Comparison of ENCODE assay signal across 20 cellular contexts in the genomic region with DNA sequence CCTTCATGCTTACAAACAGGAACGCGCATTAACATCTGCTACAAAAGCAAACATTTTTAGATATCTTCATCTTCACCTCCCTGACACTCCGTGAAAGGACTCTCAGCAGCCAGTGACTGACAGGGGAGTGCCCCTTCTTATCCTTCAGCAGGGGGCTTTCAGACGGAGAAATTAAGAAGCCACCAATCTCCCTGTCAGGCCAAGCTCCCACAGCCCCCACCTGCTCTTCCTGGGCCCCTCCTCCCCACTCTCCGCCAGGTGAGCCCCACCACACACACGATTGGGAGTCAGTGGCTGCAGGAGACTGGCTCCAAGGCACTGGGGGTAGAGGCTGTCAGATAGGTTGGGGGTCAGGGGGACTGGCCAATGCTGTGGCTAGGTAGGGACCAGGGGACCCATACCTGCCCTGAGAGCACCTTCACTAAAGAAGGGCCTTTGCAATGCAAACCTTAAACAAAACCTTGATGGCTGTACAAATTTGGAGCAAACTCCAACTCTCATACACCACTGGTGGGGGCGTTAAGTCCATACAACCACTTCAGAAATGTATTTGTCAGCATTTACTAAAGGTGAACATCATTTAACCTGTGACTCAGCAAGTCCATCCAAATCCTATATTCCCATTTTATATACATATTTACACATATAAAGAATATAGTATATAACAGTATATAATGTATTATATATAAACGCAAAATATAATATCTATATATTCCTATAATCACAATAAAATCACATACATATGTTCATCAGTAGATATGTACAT.
DNase-seq lines count a peak whose midpoint lies in the region; ATAC-seq and TF ChIP-seq lines count a peak whose summit lies in the region.
"Had no signal": no experiment of that assay in that cellular context is flagged by ENCODE, and none has a peak within 500 bp of the region (broad histone marks: within the 10 kb centered on the region; RNA-seq: fewer than 3 reads in every experiment).

No MANE protein-coding gene starts in this region.

- H3K27ac ChIP-seq in coronary artery, result no peak overlapping the region
- H3K27ac ChIP-seq: 22Rv1, Peyer's patch, SJSA1 had no signal

- H3K4me3 ChIP-seq in coronary artery, result no peak overlapping the region
- H3K4me3 ChIP-seq: MG63, Peyer's patch, SJSA1 had no signal

- DNase-seq in NCI-H1417 (lab: John Stamatoyannopoulos, UW) (peak in 2 of 3 experiments; percentile 3), NCI-H1417 treated with DMSO at 0.1 percent for 48 hours (lab: John Stamatoyannopoulos, UW) (no peak), 8988T (peak; percentile 11), coronary artery (ENCODE audit: low spot score) (peak; percentile 46), mesenteric fat pad (ENCODE audit: low spot score) (peak; percentile 60), DMS79 (lab: John Stamatoyannopoulos, UW) (no peak), GM20000 (ENCODE audit: low spot score) (no peak)
- DNase-seq: AML-193; C1 segment of cervical spinal cord; CD8-positive, alpha-beta T cell; MG63; NCI-H1436; NCI-H2029; NCI-H2227 treated with DMSO at 0.1 percent for 48 hours; NCI-H510A; NCI-H82; Peyer's patch had no signal

- TF ChIP-seq CTCF in coronary artery (IDR thresholded peaks at IDR 0.05) (no peak), GM20000 (IDR thresholded peaks at IDR 0.05; ENCODE audit: extremely low read depth, missing control alignments) (no peak)

- ATAC-seq in GM21381 (IDR thresholded peaks at IDR 0.05; ENCODE audit: unreplicated experiment), result no peak
- ATAC-seq: CD8-positive, alpha-beta T cell had no signal

Comparison
In these comparisons a context has a peak if more than half of its experiments do, and no peak if none do; other contexts are left out.
1. DNase-seq: peak in NCI-H1417 (2 of 3), 8988T (single experiment), coronary artery (single experiment) and mesenteric fat pad (single experiment); none in NCI-H1417 treated with DMSO at 0.1 percent for 48 hours (single experiment), DMS79 (single experiment) and GM20000 (single experiment).